In the genomic region with DNA sequence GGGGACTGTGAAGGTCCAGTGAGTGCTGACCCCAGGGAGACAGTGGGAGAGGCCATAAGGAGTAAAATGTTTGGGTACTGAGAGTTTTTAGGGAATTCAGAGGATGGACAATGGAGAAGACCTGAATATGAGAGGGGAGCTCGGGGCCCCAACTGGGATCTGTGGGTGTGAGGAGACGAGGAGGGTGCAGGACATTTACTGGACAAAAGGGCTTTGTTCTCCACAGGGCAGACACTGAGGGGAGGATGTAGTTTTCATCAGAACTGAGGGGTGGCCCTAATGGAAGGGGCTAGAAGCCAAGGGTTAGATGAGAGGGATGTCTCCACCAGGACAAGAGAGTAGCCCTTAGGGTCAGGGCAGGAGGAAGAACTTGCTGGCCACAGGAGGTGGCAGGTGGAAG, we compare ENCODE assay signal across 22 cellular contexts. TPM values are rescaled to one million over a fixed set of nuclear protein-coding genes. Genes with fewer than 3 reads are reported as not detected.
DNase-seq lines count a peak whose midpoint lies in the region; ATAC-seq, FAIRE-seq and TF ChIP-seq lines count a peak whose summit lies in the region.
"Had no signal": no experiment of that assay in that cellular context is flagged by ENCODE, and none has a peak within 500 bp of the region (broad histone marks: within the 10 kb centered on the region; RNA-seq: fewer than 3 reads in every experiment).

No MANE protein-coding gene starts in this region.

- H3K27ac Mint-ChIP-seq in naive thymus-derived CD4-positive, alpha-beta T cell = no peak overlapping the region
- H3K27ac Mint-ChIP-seq: activated CD8-positive, alpha-beta T cell treated with anti-CD3 and anti-CD28 coated beads for 36 hours had no signal

- no peak for TF ChIP-seq CTCF in mammary epithelial cell (conservative IDR thresholded peaks at IDR 0.05 in 1 of 2, IDR thresholded peaks at IDR 0.05 in 1 of 2; ENCODE audit: extremely low read depth in 1 of 2, insufficient read depth in 1 of 2, low read depth in 1 of 2, low read length in 2 of 2)
- TF ChIP-seq CTCF in retinal pigment epithelial cell (conservative IDR thresholded peaks at IDR 0.05; ENCODE audit: low read depth, low read length) = no peak
- TF ChIP-seq CTCF in kidney (IDR thresholded peaks at IDR 0.05; ENCODE audit: borderline replicate concordance, extremely low read depth, insufficient read depth) = no peak

- dilution Hi-C loops in mammary epithelial cell (cut with HindIII; ENCODE audit: low sequenced_read_pairs) = no loop called here

- H3K9me3 ChIP-seq in HUES6 (ENCODE audit: control insufficient read depth, insufficient read depth, low read depth, low read length) (no peaks in the 10 kb centered on the region), mammary epithelial cell (replicated peaks; ENCODE audit: insufficient read depth, low read length) (no peaks in the 10 kb centered on the region), kidney (ENCODE audit: control insufficient read depth in 1 of 2, low read length in 2 of 2) (no peaks in the 10 kb centered on the region)
- no peaks in the 10 kb centered on the region for H3K9me3 ChIP-seq in naive thymus-derived CD4-positive, alpha-beta T cell (ENCODE audit: control insufficient read depth in 2 of 3, low read length in 3 of 3)
- H3K9me3 ChIP-seq: lower lobe of right lung, ovary, right lobe of liver, uterus had no signal

- CTCF ChIA-PET in mammary epithelial cell (lab: Charles Lee; ENCODE audit: low non-redundant PET) = interaction anchor here (0.5 kb wide), 1 partner anchor 29 kb away, joined by 3 read pairs; no protein-coding TSS in a partner anchor
- CTCF ChIA-PET in naive thymus-derived CD4-positive, alpha-beta T cell (lab: Charles Lee) = interaction anchor here (0.8 to 6.8 kb wide), 9 partner anchors 9 to 282 kb away, joined by 3 to 89 read pairs (median 3); a partner anchor contains a TSS

- intact Hi-C loops in mammary epithelial cell (cut with micrococcal nuclease) (loop anchor here (1.0 to 5.0 kb wide), 3 partner anchors 45 to 430 kb away; a partner anchor contains a TSS), kidney (cut with DNase I) (loop anchor here (10.0 kb wide), 2 partner anchors 123 to 273 kb away; no protein-coding TSS in a partner anchor)
- intact Hi-C loops in naive thymus-derived CD4-positive, alpha-beta T cell (cut with micrococcal nuclease) = loop anchor here (5.0 kb wide), 2 partner anchors 85 to 115 kb away; no protein-coding TSS in a partner anchor

- H3K27me3 ChIP-seq in HUES6 (ENCODE audit: control insufficient read depth, insufficient read depth, low read length) = no peaks in the 10 kb centered on the region
- H3K27me3 ChIP-seq in mammary epithelial cell (ENCODE audit: insufficient read depth, low read length) = no peaks in the 10 kb centered on the region
- H3K27me3 ChIP-seq in naive thymus-derived CD4-positive, alpha-beta T cell (ENCODE audit: control insufficient read depth in 2 of 2, insufficient read depth in 2 of 2, low read length in 2 of 2) = no peaks in the 10 kb centered on the region
- H3K27me3 ChIP-seq: hepatocyte, ovary, right lobe of liver, uterus had no signal

- no peaks in the 10 kb centered on the region for H3K36me3 Mint-ChIP-seq in naive thymus-derived CD4-positive, alpha-beta T cell

- H4K20me1 ChIP-seq in mammary epithelial cell (ENCODE audit: insufficient read depth, low read length) = no peaks in the 10 kb centered on the region

- no peak for DNase-seq in mammary epithelial cell
- DNase-seq in inferior parietal cortex (ENCODE audit: extremely low spot score) = peak; percentile 44
- DNase-seq in retinal pigment epithelial cell (ENCODE audit: low read depth) = no peak
- no peak for DNase-seq in NCI-H2196 (lab: John Stamatoyannopoulos, UW; ENCODE audit: unreplicated experiment)
- no peak for DNase-seq in naive thymus-derived CD4-positive, alpha-beta T cell
- DNase-seq in kidney = no peak
- DNase-seq: activated CD4-positive, CD25-positive, alpha-beta regulatory T cell; activated CD8-positive, alpha-beta T cell treated with anti-CD3 and anti-CD28 coated beads for 36 hours; KBM-7; lower lobe of right lung; NCI-H1436 treated with DMSO at 0.1 percent for 48 hours; ovary; right lobe of liver; stimulated activated CD4-positive, alpha-beta T cell treated with anti-CD3 and anti-CD28 coated beads, Interleukin-15, amount 100 ng/mL, for 24 hours; stimulated activated CD8-positive, alpha-beta memory T cell treated with anti-CD3 and anti-CD28 coated beads, Interleukin-4, amount 100 ng/mL, for 48 hours; T1000; uterus had no signal

- POLR2A ChIA-PET in naive thymus-derived CD4-positive, alpha-beta T cell (lab: Charles Lee) = no interaction called here

- no peak for FAIRE-seq in kidney (lab: Jason Lieb, UNC)

- no TSS peak for BruUV-seq in mammary epithelial cell (replicated peaks; lab: Mats Ljungman, UMichigan)

- H2AFZ ChIP-seq in mammary epithelial cell (ENCODE audit: low read depth, low read length) = peak overlapping the region; percentile 74
- H2AFZ ChIP-seq: hepatocyte had no signal

- H3K4me3 Mint-ChIP-seq in naive thymus-derived CD4-positive, alpha-beta T cell = no peak overlapping the region
- H3K4me3 Mint-ChIP-seq: activated CD8-positive, alpha-beta T cell treated with anti-CD3 and anti-CD28 coated beads for 36 hours had no signal

- H3K4me2 ChIP-seq in mammary epithelial cell (ENCODE audit: insufficient read depth, low read depth, low read length) = no peak overlapping the region
- H3K4me2 ChIP-seq: hepatocyte had no signal

- H3K27me3 Mint-ChIP-seq in naive thymus-derived CD4-positive, alpha-beta T cell = no peaks in the 10 kb centered on the region
- H3K27me3 Mint-ChIP-seq: activated CD8-positive, alpha-beta T cell treated with anti-CD3 and anti-CD28 coated beads for 36 hours had no signal

- peaks cover 32% of the 10 kb centered on the region for H3K4me1 ChIP-seq in HUES6 (ENCODE audit: control insufficient read depth, insufficient read depth, low read length)
- H3K4me1 ChIP-seq in mammary epithelial cell (ENCODE audit: insufficient read depth, low read length) = peaks cover 43% of the 10 kb centered on the region
- H3K4me1 ChIP-seq in naive thymus-derived CD4-positive, alpha-beta T cell (ENCODE audit: control insufficient read depth in 2 of 2, insufficient read depth in 2 of 2, low read length in 2 of 2) = no peaks in the 10 kb centered on the region
- peaks cover 0 to 5% of the 10 kb centered on the region in 2 donors for H3K4me1 ChIP-seq in kidney (ENCODE audit: control insufficient read depth in 1 of 2, insufficient read depth in 1 of 2, low read depth in 1 of 2, low read length in 2 of 2)
- H3K4me1 ChIP-seq: right lobe of liver, uterus had no signal

- ATAC-seq in GM21526 (IDR thresholded peaks at IDR 0.05; ENCODE audit: low FRiP score, unreplicated experiment) = no peak
- ATAC-seq in naive thymus-derived CD4-positive, alpha-beta T cell = no peak
- ATAC-seq: activated CD8-positive, alpha-beta T cell treated with anti-CD3 and anti-CD28 coated beads for 36 hours; lower lobe of right lung; right lobe of liver had no signal

- in situ Hi-C loops in mammary epithelial cell (cut with MboI; ENCODE audit: low sequenced_read_pairs in 2 of 2) = loop anchor here (5.0 to 10.0 kb wide), 3 partner anchors 203 to 280 kb away; no protein-coding TSS in a partner anchor

- H3K4me3 ChIP-seq in HUES6 (ENCODE audit: low read depth, low read length) (no peak overlapping the region), mammary epithelial cell (replicated peaks in 1 of 3; ENCODE audit: insufficient read depth in 1 of 3, low read depth in 2 of 3, low read length in 3 of 3) (no peak overlapping the region), retinal pigment epithelial cell (ENCODE audit: low read length) (peak overlapping the region; percentile 35), kidney (ENCODE audit: low read length in 2 of 2) (no peak overlapping the region)
- no peak overlapping the region for H3K4me3 ChIP-seq in naive thymus-derived CD4-positive, alpha-beta T cell (ENCODE audit: low read length)
- H3K4me3 ChIP-seq: cardiac muscle cell, hepatocyte, lower lobe of right lung, ovary, right lobe of liver, uterus had no signal

- H3K36me3 ChIP-seq in HUES6 (ENCODE audit: control insufficient read depth, insufficient read depth, low read length) (no peaks in the 10 kb centered on the region), mammary epithelial cell (ENCODE audit: insufficient read depth, low read length) (no peaks in the 10 kb centered on the region), kidney (ENCODE audit: control insufficient read depth in 1 of 2, insufficient read depth in 2 of 2, low read length in 2 of 2) (no peaks in the 10 kb centered on the region)
- H3K36me3 ChIP-seq in naive thymus-derived CD4-positive, alpha-beta T cell (ENCODE audit: control insufficient read depth in 2 of 3, insufficient read depth in 3 of 3, low read length in 3 of 3) = no peaks in the 10 kb centered on the region
- H3K36me3 ChIP-seq: cardiac muscle cell, lower lobe of right lung, ovary, right lobe of liver, uterus had no signal

- no peak overlapping the region for H3K27ac ChIP-seq in HUES6 (ENCODE audit: low read depth, low read length)
- H3K27ac ChIP-seq in mammary epithelial cell (ENCODE audit: insufficient read depth, low read depth, low read length) = peak overlapping the region; percentile 93
- H3K27ac ChIP-seq in naive thymus-derived CD4-positive, alpha-beta T cell (ENCODE audit: low read depth, low read length) = no peak overlapping the region
- no peak overlapping the region for H3K27ac ChIP-seq in kidney (ENCODE audit: low read depth in 2 of 2, low read length in 2 of 2)
- H3K27ac ChIP-seq: C4-2B, cardiac muscle cell, hepatocyte, lower lobe of right lung, ovary, right lobe of liver, uterus had no signal

- peaks cover 0 to 15% (median 4%) of the 10 kb centered on the region in 7 donors for H3K4me1 Mint-ChIP-seq in naive thymus-derived CD4-positive, alpha-beta T cell

- no peaks in the 10 kb centered on the region for H3K9me3 Mint-ChIP-seq in naive thymus-derived CD4-positive, alpha-beta T cell
- H3K9me3 Mint-ChIP-seq: activated CD8-positive, alpha-beta T cell treated with anti-CD3 and anti-CD28 coated beads for 36 hours had no signal

- WGBS in mammary epithelial cell (ENCODE audit: low coverage, missing lambda C conversion rate) = 17% methylated on average over 2 of the region's 2 CpGs

- no peaks in the 10 kb centered on the region for H3K79me2 ChIP-seq in mammary epithelial cell (ENCODE audit: insufficient read depth, low read length)
- H3K79me2 ChIP-seq: hepatocyte had no signal

- peak overlapping the region; percentile 11 for H3K9ac ChIP-seq in HUES6 (ENCODE audit: low read length)
- H3K9ac ChIP-seq in mammary epithelial cell (ENCODE audit: insufficient read depth, low read length) = no peak overlapping the region
- H3K9ac ChIP-seq in kidney (ENCODE audit: low read length in 2 of 2) = no peak overlapping the region

RNA-seq across cellular contexts. Expression of a gene that starts 30.0 kb away (rescaled TPM):
- 10 to 100 TPM in 1 of 2 donors, 1 to 10 TPM in 1; 1.5 to 11.5 TPM for total RNA-seq in mammary epithelial cell
- polyA plus RNA-seq in mammary epithelial cell = 1.4 TPM
- polyA minus RNA-seq in mammary epithelial cell = 2.4 TPM
- total RNA-seq in naive thymus-derived CD4-positive, alpha-beta T cell = 1 to 10 TPM; 1.1 to 3.6 (median 1.8) TPM
- polyA plus RNA-seq in naive thymus-derived CD4-positive, alpha-beta T cell = under 1 TPM; 0.30 to 0.38 TPM
- total RNA-seq in kidney = 1.3 TPM
- polyA plus RNA-seq in kidney (ENCODE audit: insufficient read depth, low read depth, low replicate concordance) = 3.5 TPM

RNA-seq across cellular contexts. Expression of a gene that starts 46.2 kb away (rescaled TPM):
- total RNA-seq in mammary epithelial cell (10 to 100 TPM; 11.0 to 19.2 TPM), kidney (17.8 TPM)
- polyA plus RNA-seq in mammary epithelial cell (6.0 TPM), kidney (ENCODE audit: insufficient read depth, low read depth, low replicate concordance) (5.6 TPM)
- polyA minus RNA-seq in mammary epithelial cell = 6.4 TPM
- total RNA-seq in naive thymus-derived CD4-positive, alpha-beta T cell = 10 to 100 TPM; 11.3 to 18.5 (median 15.2) TPM
- polyA plus RNA-seq in naive thymus-derived CD4-positive, alpha-beta T cell = 1 to 10 TPM; 6.4 to 9.5 TPM
